Comparison of ENCODE assay signal across 1 cellular context in the genomic region with DNA sequence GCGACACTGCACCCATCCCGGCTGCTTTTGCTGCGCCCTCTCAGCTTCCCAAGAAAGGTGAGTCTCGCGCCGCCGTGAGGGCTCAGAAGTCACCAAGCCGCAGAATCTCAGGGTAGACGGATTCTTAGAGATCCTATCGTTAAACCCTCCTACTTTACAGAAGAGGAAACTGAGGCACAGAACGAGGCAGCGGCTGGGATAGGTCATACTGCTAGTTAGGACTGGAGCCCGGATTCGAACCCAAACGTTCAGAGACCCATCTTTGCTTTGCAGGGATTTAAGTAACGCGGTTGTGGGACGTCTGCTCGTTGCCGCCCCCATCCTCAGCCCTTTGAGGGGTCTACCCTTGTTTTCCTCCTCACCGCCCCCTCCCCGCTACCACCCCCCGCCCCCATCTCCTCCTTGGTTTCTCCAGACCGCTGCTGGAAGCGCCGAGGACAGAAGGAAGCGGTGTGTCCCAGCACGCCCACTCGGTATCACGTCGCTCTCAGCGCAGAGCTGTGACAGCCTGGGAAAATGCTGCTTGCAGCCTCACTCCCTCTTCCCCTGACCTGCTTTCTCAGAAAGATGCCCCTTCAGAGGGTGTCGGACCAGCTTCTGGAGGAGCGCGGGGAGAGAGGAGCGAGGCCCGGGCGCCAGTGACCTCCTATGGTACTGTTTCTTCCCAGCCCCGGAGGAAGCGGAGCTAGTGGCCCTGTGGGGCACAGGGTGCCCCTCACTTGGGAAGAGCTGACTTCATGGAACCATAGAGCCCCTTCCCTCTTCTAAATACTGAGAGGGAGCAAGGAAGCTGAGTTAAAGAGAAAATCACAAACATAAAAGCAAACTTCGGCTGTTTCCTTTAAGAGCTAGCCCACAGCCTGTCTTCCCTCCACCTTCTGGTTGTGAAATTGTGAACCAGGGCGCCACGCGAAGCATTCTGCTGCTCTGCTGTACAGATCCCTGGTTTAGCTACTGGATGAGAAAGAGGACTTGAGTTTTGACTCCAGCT.
TF ChIP-seq lines count a peak whose summit lies in the region.

No MANE protein-coding gene starts in this region.

TF ChIP-seq in HepG2, 621 proteins besides CTCF, POLR2A, EP300 and RAD21 (continued from another document):
- peak; percentile 54; the same call in 1 of the 2 replicates for TF ChIP-seq CEBPB (IDR thresholded peaks at IDR 0.05; ENCODE audit: borderline replicate concordance, low read depth, low read length)
- no peak for TF ChIP-seq ZNF441 (CRISPR knock-in tag; IDR thresholded peaks at IDR 0.05; ENCODE audit: borderline replicate concordance)
- 0 out of 2 replicates have a peak, but pooled peaks have one; percentile 21 for TF ChIP-seq ZMAT3 (CRISPR knock-in tag; conservative IDR thresholded peaks at IDR 0.05)
- TF ChIP-seq ZNF501 (CRISPR knock-in tag; IDR thresholded peaks at IDR 0.05), result no peak
- TF ChIP-seq, protein P1, sequence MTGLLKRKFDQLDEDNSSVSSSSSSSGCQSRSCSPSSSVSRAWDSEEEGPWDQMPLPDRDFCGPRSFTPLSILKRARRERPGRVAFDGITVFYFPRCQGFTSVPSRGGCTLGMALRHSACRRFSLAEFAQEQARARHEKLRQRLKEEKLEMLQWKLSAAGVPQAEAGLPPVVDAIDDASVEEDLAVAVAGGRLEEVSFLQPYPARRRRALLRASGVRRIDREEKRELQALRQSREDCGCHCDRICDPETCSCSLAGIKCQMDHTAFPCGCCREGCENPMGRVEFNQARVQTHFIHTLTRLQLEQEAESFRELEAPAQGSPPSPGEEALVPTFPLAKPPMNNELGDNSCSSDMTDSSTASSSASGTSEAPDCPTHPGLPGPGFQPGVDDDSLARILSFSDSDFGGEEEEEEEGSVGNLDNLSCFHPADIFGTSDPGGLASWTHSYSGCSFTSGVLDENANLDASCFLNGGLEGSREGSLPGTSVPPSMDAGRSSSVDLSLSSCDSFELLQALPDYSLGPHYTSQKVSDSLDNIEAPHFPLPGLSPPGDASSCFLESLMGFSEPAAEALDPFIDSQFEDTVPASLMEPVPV (CRISPR knock-in tag; IDR thresholded peaks at IDR 0.05), result no peak
- 0 out of 2 replicates have a peak, but pooled peaks have one; percentile 43 for TF ChIP-seq KMT2A (CRISPR knock-in tag; IDR thresholded peaks at IDR 0.05)
- TF ChIP-seq MNT (IDR thresholded peaks at IDR 0.05), result no peak
- no peak for TF ChIP-seq MYC (CRISPR knock-in tag; IDR thresholded peaks at IDR 0.05; ENCODE audit: borderline replicate concordance)
- 0 out of 2 replicates have a peak, but pooled peaks have one; percentile 4 for TF ChIP-seq TFE3 (CRISPR knock-in tag; IDR thresholded peaks at IDR 0.05)
- TF ChIP-seq SMARCE1 (IDR thresholded peaks at IDR 0.05; ENCODE audit: borderline replicate concordance), result no peak
- TF ChIP-seq ZFP41 (CRISPR knock-in tag; IDR thresholded peaks at IDR 0.05; ENCODE audit: borderline replicate concordance), result no peak
- TF ChIP-seq SIN3A (IDR thresholded peaks at IDR 0.05; ENCODE audit: borderline replicate concordance, low read depth, low read length), result peak; percentile 21; the same call in 1 of the 2 replicates
- TF ChIP-seq, protein P2, sequence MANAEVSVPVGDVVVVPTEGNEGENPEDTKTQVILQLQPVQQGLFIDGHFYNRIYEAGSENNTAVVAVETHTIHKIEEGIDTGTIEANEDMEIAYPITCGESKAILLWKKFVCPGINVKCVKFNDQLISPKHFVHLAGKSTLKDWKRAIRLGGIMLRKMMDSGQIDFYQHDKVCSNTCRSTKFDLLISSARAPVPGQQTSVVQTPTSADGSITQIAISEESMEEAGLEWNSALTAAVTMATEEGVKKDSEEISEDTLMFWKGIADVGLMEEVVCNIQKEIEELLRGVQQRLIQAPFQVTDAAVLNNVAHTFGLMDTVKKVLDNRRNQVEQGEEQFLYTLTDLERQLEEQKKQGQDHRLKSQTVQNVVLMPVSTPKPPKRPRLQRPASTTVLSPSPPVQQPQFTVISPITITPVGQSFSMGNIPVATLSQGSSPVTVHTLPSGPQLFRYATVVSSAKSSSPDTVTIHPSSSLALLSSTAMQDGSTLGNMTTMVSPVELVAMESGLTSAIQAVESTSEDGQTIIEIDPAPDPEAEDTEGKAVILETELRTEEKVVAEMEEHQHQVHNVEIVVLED (CRISPR knock-in tag; IDR thresholded peaks at IDR 0.05; ENCODE audit: borderline replicate concordance), result no peak
- no peak for TF ChIP-seq ZKSCAN1 (IDR thresholded peaks at IDR 0.05; ENCODE audit: low read length)
- peak; percentile 32; the same call in 1 of the 2 replicates for TF ChIP-seq SALL1 (CRISPR knock-in tag; IDR thresholded peaks at IDR 0.05)
- TF ChIP-seq ZFX (CRISPR knock-in tag; IDR thresholded peaks at IDR 0.05; ENCODE audit: low read depth), result 0 out of 2 replicates have a peak, but pooled peaks have one; percentile 11
- peak; percentile 71 for TF ChIP-seq ASH2L (IDR thresholded peaks at IDR 0.05; ENCODE audit: insufficient read length, low read depth, low read length)
- TF ChIP-seq SIX1 (CRISPR knock-in tag; IDR thresholded peaks at IDR 0.05; ENCODE audit: borderline replicate concordance), result no peak
- 0 out of 2 replicates have a peak, but pooled peaks have one; percentile 46 for TF ChIP-seq SAP130 (CRISPR knock-in tag; IDR thresholded peaks at IDR 0.05; ENCODE audit: low read depth)
- no peak for TF ChIP-seq ZC3H13 (CRISPR knock-in tag; IDR thresholded peaks at IDR 0.05)
- no peak for TF ChIP-seq ELF1 (CRISPR knock-in tag; IDR thresholded peaks at IDR 0.05)
- no peak for TF ChIP-seq ZBTB38 (CRISPR knock-in tag; IDR thresholded peaks at IDR 0.05)
- 0 out of 2 replicates have a peak, but pooled peaks have one; percentile 57 for TF ChIP-seq ELF4 (CRISPR knock-in tag; IDR thresholded peaks at IDR 0.05; ENCODE audit: borderline replicate concordance)
- TF ChIP-seq HDAC2 (CRISPR knock-in tag; IDR thresholded peaks at IDR 0.05), result no peak; the same call in 1 of the 2 replicates
- no peak for TF ChIP-seq GATAD1 (CRISPR knock-in tag; IDR thresholded peaks at IDR 0.05)
- TF ChIP-seq NCOR1 (IDR thresholded peaks at IDR 0.05; ENCODE audit: borderline replicate concordance, low read length), result no peak
- no peak for TF ChIP-seq ZNF709 (CRISPR knock-in tag; IDR thresholded peaks at IDR 0.05)
